8 cellular contexts compared by ENCODE assay signal in the genomic region with DNA sequence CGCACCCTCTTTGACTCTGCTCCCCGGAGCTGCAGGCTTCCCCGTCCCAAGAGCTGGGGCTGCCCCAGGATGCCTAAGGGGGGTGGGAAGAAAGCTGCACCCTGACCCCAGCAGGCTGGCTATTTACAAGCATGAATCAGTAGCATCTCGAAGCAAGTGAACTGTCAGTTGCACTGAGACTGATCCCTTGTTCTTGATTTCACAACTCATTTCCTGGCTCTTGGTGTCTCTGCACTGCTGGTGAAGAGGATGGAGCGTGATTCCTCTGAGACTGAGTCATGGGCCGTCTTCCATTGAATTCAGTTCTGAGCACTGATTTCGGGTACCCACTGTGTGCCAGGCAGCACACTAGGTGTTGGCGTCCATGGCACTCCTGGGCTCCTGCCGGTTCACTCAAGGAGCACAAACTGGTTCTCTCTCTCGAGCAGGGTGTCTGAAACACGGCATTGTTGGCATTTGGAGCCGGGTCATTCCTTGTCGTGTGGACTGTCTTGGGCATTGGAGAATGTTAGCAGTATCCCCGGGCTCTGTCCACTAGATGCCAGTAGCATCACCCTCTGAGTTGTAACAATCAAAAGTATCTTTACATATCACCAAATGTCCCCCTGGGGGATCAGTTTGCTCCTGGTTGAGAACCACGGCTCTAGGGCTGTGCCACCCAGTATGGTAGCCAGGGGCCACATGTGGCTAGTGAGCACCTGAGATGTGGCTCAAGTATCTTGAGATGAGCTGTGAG.
DNase-seq lines count a peak whose midpoint lies in the region; ATAC-seq and TF ChIP-seq lines count a peak whose summit lies in the region.

No MANE protein-coding gene starts in this region.

- 76 to 80% methylated on average over 15 of the region's 15 CpGs for WGBS in sigmoid colon, 2 donors

- peak; percentile 50 for ATAC-seq in esophagus mucosa

- H4K20me1 ChIP-seq in PC-9 (ENCODE audit: insufficient read depth) = no peaks in the 10 kb centered on the region

- DNase-seq in GM04503 (ENCODE audit: low read depth) (peak; percentile 77), PC-9 (peak in 1 of 2 experiments; percentile 89), sigmoid colon (no peak), SJCRH30 (no peak), OCI-M1 (lab: John Stamatoyannopoulos, UW) (no peak), left ventricle myocardium inferior (no peak), NCI-H1105 (lab: John Stamatoyannopoulos, UW) (no peak)

- no peaks in the 10 kb centered on the region for H3K9me3 ChIP-seq in PC-9 (ENCODE audit: insufficient read depth, low read depth)
- no peaks in the 10 kb centered on the region for H3K9me3 ChIP-seq in sigmoid colon
- H3K9me3 ChIP-seq in SJCRH30 (replicated peaks) = no peaks in the 10 kb centered on the region
- H3K9me3 ChIP-seq in left ventricle myocardium inferior (replicated peaks) = peaks cover 9% of the 10 kb centered on the region

- intact Hi-C loops in PC-9 (cut with micrococcal nuclease; ENCODE audit: unreplicated experiment) (no loop called here), sigmoid colon (cut with DNase I) (loop anchor here (5.0 kb wide), 1 partner anchor 493 kb away; a partner anchor contains a TSS), left ventricle myocardium inferior (cut with micrococcal nuclease) (no loop called here)

- H3K27ac ChIP-seq in PC-9 (peak overlapping the region; percentile 66), sigmoid colon (peak overlapping the region; percentile 83 to 95 (median 88)), SJCRH30 (no peak overlapping the region), left ventricle myocardium inferior (replicated peaks) (no peak overlapping the region)

- peak overlapping the region; percentile 24; the same call in 1 of the 2 replicates for H3K4me2 ChIP-seq in PC-9

- peak; percentile 40; the same call in 1 of the 2 replicates for TF ChIP-seq CTCF in PC-9 (conservative IDR thresholded peaks at IDR 0.05)
- TF ChIP-seq CTCF in sigmoid colon (IDR thresholded peaks at IDR 0.05) = no peak
- TF ChIP-seq CTCF in left ventricle myocardium inferior (IDR thresholded peaks at IDR 0.05; ENCODE audit: borderline replicate concordance) = no peak

- peaks cover 31% of the 10 kb centered on the region for H3K4me1 ChIP-seq in PC-9 (replicated peaks; ENCODE audit: insufficient read depth)
- H3K4me1 ChIP-seq in sigmoid colon = peaks cover 0 to 59% (median 56%) of the 10 kb centered on the region in 4 donors
- no peaks in the 10 kb centered on the region for H3K4me1 ChIP-seq in SJCRH30
- H3K4me1 ChIP-seq in left ventricle myocardium inferior = peaks cover 38% of the 10 kb centered on the region

- H2AFZ ChIP-seq in PC-9 = no peak overlapping the region

- TF ChIP-seq POLR2A in sigmoid colon (IDR thresholded peaks at IDR 0.05) = no peak

- POLR2A ChIA-PET in PC-9 (lab: Charles Lee; ENCODE audit: unreplicated experiment) = no interaction called here

- H3K9me2 ChIP-seq in PC-9 (ENCODE audit: insufficient read depth) = no peaks in the 10 kb centered on the region

- no peak overlapping the region for H3K4me3 ChIP-seq in PC-9
- no peak overlapping the region for H3K4me3 ChIP-seq in sigmoid colon
- no peak overlapping the region for H3K4me3 ChIP-seq in SJCRH30
- no peak overlapping the region for H3K4me3 ChIP-seq in left ventricle myocardium inferior

- peaks cover 33% of the 10 kb centered on the region for H3F3A ChIP-seq in PC-9 (ENCODE audit: insufficient read depth, low read depth)

- no TSS peak for BruUV-seq in PC-9 (replicated peaks; lab: Mats Ljungman, UMichigan)

- H3K79me2 ChIP-seq in PC-9 (ENCODE audit: low read depth) = peaks cover 21% of the 10 kb centered on the region

- peak in 1 of 4 donors; percentile 12 for TF ChIP-seq EP300 in sigmoid colon (IDR thresholded peaks at IDR 0.05)

- H3K27me3 ChIP-seq in PC-9 (ENCODE audit: insufficient read depth, low read depth) (no peaks in the 10 kb centered on the region), sigmoid colon (no peaks in the 10 kb centered on the region), SJCRH30 (no peaks in the 10 kb centered on the region), left ventricle myocardium inferior (ENCODE audit: low read depth) (no peaks in the 10 kb centered on the region)

- CTCF ChIA-PET in PC-9 (lab: Charles Lee) = no interaction called here

- no peaks in the 10 kb centered on the region for H3K36me3 ChIP-seq in PC-9 (ENCODE audit: low read depth)
- H3K36me3 ChIP-seq in sigmoid colon = no peaks in the 10 kb centered on the region
- no peaks in the 10 kb centered on the region for H3K36me3 ChIP-seq in SJCRH30
- H3K36me3 ChIP-seq in left ventricle myocardium inferior = no peaks in the 10 kb centered on the region

Comparison
In these comparisons a context has a peak if more than half of its experiments do, and no peak if none do; other contexts are left out.
1. H3K27ac ChIP-seq: peak in PC-9 (single experiment) and sigmoid colon (4 of 4); none in SJCRH30 (single experiment) and left ventricle myocardium inferior (single experiment).